1 cellular context compared by ENCODE assay signal in the genomic region with DNA sequence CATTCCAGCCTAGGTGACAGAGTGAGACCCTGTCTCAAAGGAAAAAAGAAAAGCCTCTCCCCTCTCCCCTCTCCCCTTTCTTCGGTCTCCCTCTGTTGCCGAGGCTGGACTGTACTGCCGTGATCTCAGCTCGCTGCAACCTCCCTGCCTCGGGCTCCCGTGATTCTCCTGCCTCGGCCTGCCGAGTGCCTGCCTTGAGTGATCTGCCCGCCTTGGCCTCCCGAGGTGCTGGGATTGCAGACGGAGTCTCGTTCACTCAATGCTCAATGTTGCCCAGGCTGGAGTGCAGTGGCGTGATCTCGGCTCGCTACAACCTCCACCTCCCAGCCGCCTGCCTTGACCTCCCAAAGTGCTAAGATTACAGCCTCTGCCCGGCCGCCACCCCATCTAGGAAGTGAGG.
TF ChIP-seq lines count a peak whose summit lies in the region.

No MANE protein-coding gene starts in this region.

TF ChIP-seq in HepG2, 621 proteins besides CTCF, POLR2A, EP300 and RAD21:
- TF ChIP-seq DNMT1 (CRISPR knock-in tag; IDR thresholded peaks at IDR 0.05): 0 out of 2 replicates have a peak, but pooled peaks have one; percentile 48
- TF ChIP-seq KDM5B (CRISPR knock-in tag; IDR thresholded peaks at IDR 0.05; ENCODE audit: borderline replicate concordance): peak; percentile 37; the same call in 1 of the 2 replicates
- peak; percentile 33; the same call in 1 of the 2 replicates for TF ChIP-seq TBX2 (CRISPR knock-in tag; IDR thresholded peaks at IDR 0.05; ENCODE audit: borderline replicate concordance)
- 0 out of 2 replicates have a peak, but pooled peaks have one; percentile 37 for TF ChIP-seq SPEN (CRISPR knock-in tag; IDR thresholded peaks at IDR 0.05; ENCODE audit: low read depth)
- 0 out of 2 replicates have a peak, but pooled peaks have one; percentile 16 for TF ChIP-seq NR0B2 (CRISPR knock-in tag; IDR thresholded peaks at IDR 0.05)
- TF ChIP-seq ZBTB38 (CRISPR knock-in tag; IDR thresholded peaks at IDR 0.05): peak; percentile 76; the same call in 1 of the 2 replicates
- 0 out of 2 replicates have a peak, but pooled peaks have one; percentile 32 for TF ChIP-seq ZNF747 (CRISPR knock-in tag; IDR thresholded peaks at IDR 0.05; ENCODE audit: borderline replicate concordance)
- 0 out of 2 replicates have a peak, but pooled peaks have one; percentile 28 for TF ChIP-seq POGZ (CRISPR knock-in tag; IDR thresholded peaks at IDR 0.05)
- 0 out of 2 replicates have a peak, but pooled peaks have one; percentile 45 for TF ChIP-seq HIVEP1 (CRISPR knock-in tag; IDR thresholded peaks at IDR 0.05)
- TF ChIP-seq IRF9 (CRISPR knock-in tag; IDR thresholded peaks at IDR 0.05; ENCODE audit: borderline replicate concordance): 0 out of 2 replicates have a peak, but pooled peaks have one; percentile 43
- 0 out of 2 replicates have a peak, but pooled peaks have one; percentile 6 for TF ChIP-seq IKZF5 (CRISPR knock-in tag; IDR thresholded peaks at IDR 0.05)
- TF ChIP-seq TEAD3 (CRISPR knock-in tag; optimal IDR thresholded peaks at IDR 0.05; ENCODE audit: borderline replicate concordance): peak; percentile 88
- TF ChIP-seq AKAP8 (CRISPR knock-in tag; IDR thresholded peaks at IDR 0.05): 0 out of 2 replicates have a peak, but pooled peaks have one; percentile 28
- TF ChIP-seq ZNF225 (CRISPR knock-in tag; IDR thresholded peaks at IDR 0.05): peak; percentile 64; the same call in 1 of the 2 replicates
- TF ChIP-seq ZNF687 (CRISPR knock-in tag; IDR thresholded peaks at IDR 0.05): peak; percentile 55
- TF ChIP-seq HNF4A (CRISPR knock-in tag; IDR thresholded peaks at IDR 0.05): 0 out of 2 replicates have a peak, but pooled peaks have one; percentile 0
